ENCODE assay signal across 14 cellular contexts in genomic region chr7:32293833-32294232, GRCh38.
"Had no signal": no experiment of that assay in that cellular context is flagged by ENCODE, and none has a peak within 500 bp of the region (broad histone marks: within the 10 kb centered on the region; RNA-seq: fewer than 3 reads in every experiment).

No MANE protein-coding gene starts in this region.

- ATAC-seq: activated naive CD4-positive, alpha-beta T cell treated with anti-CD3 and anti-CD28 coated beads, Interleukin-2, amount 50 U/mL, for 72 hours; left lobe of liver; naive thymus-derived CD8-positive, alpha-beta T cell had no signal

- DNase-seq: activated gamma-delta T cell treated with Interleukin-2 at 50 U/mL for 16 hours; activated T-cell treated with anti-CD3 and anti-CD28 coated beads, Interleukin-2, amount 50 U/mL, for 1 hour; kidney; naive thymus-derived CD8-positive, alpha-beta T cell; sigmoid colon; stimulated activated CD4-positive, alpha-beta T cell treated with anti-CD3 and anti-CD28 coated beads, Interleukin-4, amount 100 ng/mL, for 1 hour; stimulated activated naive CD4-positive, alpha-beta T cell treated with Interleukin-2 at 50 U/mL for 16 hours; WERI-Rb-1 had no signal

- H3K27ac ChIP-seq: sigmoid colon, thoracic aorta, upper lobe of left lung, WERI-Rb-1 had no signal

- H3K4me3 ChIP-seq: lung, sigmoid colon, smooth muscle cell, thoracic aorta, upper lobe of left lung had no signal

- H3K4me2 ChIP-seq: smooth muscle cell had no signal

- H3K36me3 ChIP-seq: sigmoid colon, thoracic aorta, upper lobe of left lung had no signal

- H3K9me3 ChIP-seq: sigmoid colon, thoracic aorta, upper lobe of left lung had no signal
